37 cellular contexts compared by ENCODE assay signal in the genomic region with DNA sequence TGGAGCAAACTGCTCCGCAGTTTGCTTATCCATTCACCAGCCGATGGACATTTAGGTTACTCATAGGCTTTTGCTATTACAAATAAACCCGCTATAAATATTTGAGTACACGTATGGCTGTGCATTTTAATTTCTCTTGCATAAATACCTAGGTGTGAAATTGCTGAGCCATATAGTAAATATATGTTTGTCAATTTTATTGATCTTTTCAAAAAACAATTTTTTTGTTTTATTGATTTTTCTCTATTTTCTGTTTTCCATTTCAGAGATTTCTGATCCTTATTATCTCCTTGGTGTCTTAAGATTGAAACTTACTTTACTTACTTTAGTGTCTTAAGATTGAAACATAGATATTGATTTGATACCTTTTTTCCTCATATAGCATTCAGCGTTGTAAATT.
"Had no signal": no experiment of that assay in that cellular context is flagged by ENCODE, and none has a peak within 500 bp of the region (broad histone marks: within the 10 kb centered on the region; RNA-seq: fewer than 3 reads in every experiment).

No MANE protein-coding gene starts in this region.

- H3K4me3 ChIP-seq: ascending aorta, breast epithelium had no signal

- H3K27me3 ChIP-seq: ascending aorta, brain microvascular endothelial cell, breast epithelium had no signal

- H3K9me3 Mint-ChIP-seq: activated CD4-positive, alpha-beta memory T cell treated with anti-CD3 and anti-CD28 coated beads, Interleukin-2, amount 10 ng/mL, durations not matched to agents 7 days and 5 days; activated CD4-positive, alpha-beta T cell treated with anti-CD3 and anti-CD28 coated beads, Interleukin-2, amount 10 ng/mL, durations not matched to agents 7 days and 5 days; activated naive CD4-positive, alpha-beta T cell treated with anti-CD3 and anti-CD28 coated beads, Interleukin-2, amount 10 ng/mL, durations not matched to agents 7 days and 5 days; activated naive CD4-positive, alpha-beta T cell treated with anti-CD3 and anti-CD28 coated beads, Interleukin-2, amount 50 U/mL, for 24 hours; activated naive CD8-positive, alpha-beta T cell treated with anti-CD3 and anti-CD28 coated beads, Interleukin-2, amount 10 ng/mL, durations not matched to agents 7 days and 5 days; activated naive CD8-positive, alpha-beta T cell treated with anti-CD3 and anti-CD28 coated beads, Interleukin-2, amount 50 U/mL, for 24 hours; activated T-cell treated with anti-CD3 and anti-CD28 coated beads, Interleukin-2, amount 50 U/mL, for 24 hours; activated T-helper 2 cell treated with anti-CD3 and anti-CD28 coated beads, Interferon-gamma antibody, Interleukin-2, Interleukin-4, amounts not matched to agents 10 μg/mL and 5 μg/mL and 100 μg/mL, durations not matched to agents 14 hours and 24 hours and 36 hours; T-helper 1 cell treated with Interleukin-12 subunit alpha and Interleukin-12 subunit beta and Interleukin-4 antibody, amounts not matched to agents 30 μg/mL and 1 μg/mL, for 36 hours; T-helper 2 cell treated with Interferon-gamma antibody and Interleukin-4, amounts not matched to agents 5 μg/mL and 100 μg/mL, for 36 hours; WTC11 had no signal

- H3K27ac ChIP-seq: ascending aorta, brain microvascular endothelial cell, breast epithelium, WERI-Rb-1 had no signal

- H3K4me3 Mint-ChIP-seq: activated CD4-positive, alpha-beta memory T cell treated with anti-CD3 and anti-CD28 coated beads, Interleukin-2, amount 10 ng/mL, durations not matched to agents 7 days and 5 days; activated CD4-positive, alpha-beta T cell treated with anti-CD3 and anti-CD28 coated beads for 36 hours; activated CD4-positive, alpha-beta T cell treated with anti-CD3 and anti-CD28 coated beads, Interleukin-2, amount 10 ng/mL, durations not matched to agents 7 days and 5 days; activated CD8-positive, alpha-beta memory T cell treated with anti-CD3 and anti-CD28 coated beads, Interleukin-2, amount 10 ng/mL, durations not matched to agents 7 days and 5 days; activated CD8-positive, alpha-beta T cell treated with anti-CD3 and anti-CD28 coated beads, Interleukin-2, amount 10 ng/mL, durations not matched to agents 7 days and 5 days; activated naive CD4-positive, alpha-beta T cell treated with anti-CD3 and anti-CD28 coated beads, Interleukin-2, amount 10 ng/mL, durations not matched to agents 7 days and 5 days; activated naive CD4-positive, alpha-beta T cell treated with anti-CD3 and anti-CD28 coated beads, Interleukin-2, amount 50 U/mL, for 24 hours; activated naive CD8-positive, alpha-beta T cell; activated naive CD8-positive, alpha-beta T cell treated with anti-CD3 and anti-CD28 coated beads, Interleukin-2, amount 10 ng/mL, durations not matched to agents 7 days and 5 days; activated naive CD8-positive, alpha-beta T cell treated with anti-CD3 and anti-CD28 coated beads, Interleukin-2, amount 50 U/mL, for 24 hours; activated T-cell treated with anti-CD3 and anti-CD28 coated beads, Interleukin-2, amount 50 U/mL, for 24 hours; T-helper 1 cell treated with Interleukin-12 subunit alpha and Interleukin-12 subunit beta and Interleukin-4 antibody, amounts not matched to agents 30 μg/mL and 1 μg/mL, for 36 hours; T-helper 2 cell treated with Interferon-gamma antibody and Interleukin-4, amounts not matched to agents 5 μg/mL and 100 μg/mL, for 36 hours; WTC11 had no signal

- FAIRE-seq: TTC549 had no signal

- H3K9me3 ChIP-seq: ascending aorta, breast epithelium had no signal

- ATAC-seq: activated CD4-positive, alpha-beta T cell treated with anti-CD3 and anti-CD28 coated beads for 36 hours; activated CD4-positive, CD25-positive, alpha-beta regulatory T cell treated with anti-CD3 and anti-CD28 coated beads, Interleukin-2, amount 50 U/mL, for 24 hours; activated CD8-positive, alpha-beta memory T cell treated with anti-CD3 and anti-CD28 coated beads, Interleukin-2, amount 10 ng/mL, durations not matched to agents 7 days and 5 days; activated CD8-positive, alpha-beta T cell treated with anti-CD3 and anti-CD28 coated beads, Interleukin-2, amount 10 ng/mL, durations not matched to agents 7 days and 5 days; activated naive CD8-positive, alpha-beta T cell treated with anti-CD3 and anti-CD28 coated beads, Interleukin-2, amount 50 U/mL, for 24 hours; WTC11 had no signal

- H3K27me3 Mint-ChIP-seq: activated CD4-positive, alpha-beta memory T cell treated with anti-CD3 and anti-CD28 coated beads, Interleukin-2, amount 10 ng/mL, durations not matched to agents 7 days and 5 days; activated CD4-positive, alpha-beta T cell treated with anti-CD3 and anti-CD28 coated beads for 36 hours; activated CD4-positive, alpha-beta T cell treated with anti-CD3 and anti-CD28 coated beads, Interleukin-2, amount 10 ng/mL, durations not matched to agents 7 days and 5 days; activated CD8-positive, alpha-beta memory T cell treated with anti-CD3 and anti-CD28 coated beads, Interleukin-2, amount 10 ng/mL, durations not matched to agents 7 days and 5 days; activated naive CD4-positive, alpha-beta T cell treated with anti-CD3 and anti-CD28 coated beads, Interleukin-2, amount 10 ng/mL, durations not matched to agents 7 days and 5 days; activated naive CD4-positive, alpha-beta T cell treated with anti-CD3 and anti-CD28 coated beads, Interleukin-2, amount 50 U/mL, for 24 hours; activated naive CD8-positive, alpha-beta T cell; activated naive CD8-positive, alpha-beta T cell treated with anti-CD3 and anti-CD28 coated beads, Interleukin-2, amount 10 ng/mL, durations not matched to agents 7 days and 5 days; activated naive CD8-positive, alpha-beta T cell treated with anti-CD3 and anti-CD28 coated beads, Interleukin-2, amount 50 U/mL, for 24 hours; activated T-cell treated with anti-CD3 and anti-CD28 coated beads, Interleukin-2, amount 50 U/mL, for 24 hours had no signal

- DNase-seq: activated CD4-positive, alpha-beta memory T cell treated with anti-CD3 and anti-CD28 coated beads, Interleukin-2, amount 10 ng/mL, durations not matched to agents 7 days and 5 days; activated CD4-positive, alpha-beta T cell treated with anti-CD3 and anti-CD28 coated beads for 1 hour; activated CD4-positive, alpha-beta T cell treated with anti-CD3 and anti-CD28 coated beads for 36 hours; activated CD4-positive, alpha-beta T cell treated with anti-CD3 and anti-CD28 coated beads for 48 hours; activated CD4-positive, alpha-beta T cell treated with anti-CD3 and anti-CD28 coated beads, Interleukin-2, amount 10 ng/mL, durations not matched to agents 7 days and 5 days; activated CD4-positive, alpha-beta T cell treated with anti-CD3 and anti-CD28 coated beads, Interleukin-2, amount 50 U/mL, for 48 hours; activated CD4-positive, CD25-positive, alpha-beta regulatory T cell; activated CD8-positive, alpha-beta memory T cell treated with anti-CD3 and anti-CD28 coated beads for 24 hours; activated CD8-positive, alpha-beta memory T cell treated with anti-CD3 and anti-CD28 coated beads, Interleukin-2, amount 10 ng/mL, durations not matched to agents 7 days and 5 days; activated CD8-positive, alpha-beta memory T cell treated with anti-CD3 and anti-CD28 coated beads, Interleukin-2, amount 50 U/mL, for 48 hours; activated CD8-positive, alpha-beta T cell treated with anti-CD3 and anti-CD28 coated beads, Interleukin-2, amount 10 ng/mL, durations not matched to agents 7 days and 5 days; activated effector memory CD4-positive, alpha-beta T cell treated with Interleukin-2 at 50 U/mL for 16 hours; activated gamma-delta T cell; activated naive CD4-positive, alpha-beta T cell treated with anti-CD3 and anti-CD28 coated beads, Interleukin-2, amount 10 ng/mL, durations not matched to agents 7 days and 5 days; activated naive CD4-positive, alpha-beta T cell treated with Interleukin-2 at 50 U/mL for 16 hours; activated naive CD8-positive, alpha-beta T cell treated with anti-CD3 and anti-CD28 coated beads, Interleukin-2, amount 10 ng/mL, durations not matched to agents 7 days and 5 days; activated naive CD8-positive, alpha-beta T cell treated with anti-CD3 and anti-CD28 coated beads, Interleukin-2, amount 50 U/mL, for 24 hours; activated T-cell treated with anti-CD3 and anti-CD28 coated beads, Interleukin-2, amount 50 U/mL, for 24 hours; activated T-cell treated with anti-CD3 and anti-CD28 coated beads, Interleukin-2, amount 50 U/mL, for 48 hours; amygdala; anterior cingulate cortex; brain microvascular endothelial cell; central memory CD4-positive, alpha-beta T cell; T-helper 1 cell; T-helper 2 cell; T-helper 9 cell; WERI-Rb-1 had no signal

- H3K36me3 ChIP-seq: breast epithelium had no signal

- H3K27ac Mint-ChIP-seq: activated CD4-positive, alpha-beta memory T cell treated with anti-CD3 and anti-CD28 coated beads, Interleukin-2, amount 10 ng/mL, durations not matched to agents 7 days and 5 days; activated CD4-positive, alpha-beta T cell treated with anti-CD3 and anti-CD28 coated beads for 36 hours; activated CD4-positive, alpha-beta T cell treated with anti-CD3 and anti-CD28 coated beads, Interleukin-2, amount 10 ng/mL, durations not matched to agents 7 days and 5 days; activated CD8-positive, alpha-beta memory T cell treated with anti-CD3 and anti-CD28 coated beads, Interleukin-2, amount 10 ng/mL, durations not matched to agents 7 days and 5 days; activated CD8-positive, alpha-beta T cell treated with anti-CD3 and anti-CD28 coated beads, Interleukin-2, amount 10 ng/mL, durations not matched to agents 7 days and 5 days; activated naive CD4-positive, alpha-beta T cell treated with anti-CD3 and anti-CD28 coated beads, Interleukin-2, amount 10 ng/mL, durations not matched to agents 7 days and 5 days; activated naive CD4-positive, alpha-beta T cell treated with anti-CD3 and anti-CD28 coated beads, Interleukin-2, amount 50 U/mL, for 24 hours; activated naive CD8-positive, alpha-beta T cell; activated naive CD8-positive, alpha-beta T cell treated with anti-CD3 and anti-CD28 coated beads, Interleukin-2, amount 10 ng/mL, durations not matched to agents 7 days and 5 days; activated naive CD8-positive, alpha-beta T cell treated with anti-CD3 and anti-CD28 coated beads, Interleukin-2, amount 50 U/mL, for 24 hours; activated T-cell treated with anti-CD3 and anti-CD28 coated beads, Interleukin-2, amount 50 U/mL, for 24 hours; activated T-helper 2 cell treated with anti-CD3 and anti-CD28 coated beads, Interferon-gamma antibody, Interleukin-2, Interleukin-4, amounts not matched to agents 10 μg/mL and 5 μg/mL and 100 μg/mL, durations not matched to agents 14 hours and 24 hours and 36 hours; T-helper 1 cell treated with Interleukin-12 subunit alpha and Interleukin-12 subunit beta and Interleukin-4 antibody, amounts not matched to agents 30 μg/mL and 1 μg/mL, for 36 hours; T-helper 2 cell treated with Interferon-gamma antibody and Interleukin-4, amounts not matched to agents 5 μg/mL and 100 μg/mL, for 36 hours; WTC11 had no signal
